ENCODE assay signal across 1 cellular context in genomic region chr17:4393806-4394205, GRCh38.
TF ChIP-seq lines count a peak whose summit lies in the region.

No MANE protein-coding gene starts in this region.

TF ChIP-seq in GM12878, 131 proteins besides CTCF, POLR2A, EP300 and RAD21:
- 0 out of 2 replicates have a peak, but pooled peaks have one; percentile 1 for TF ChIP-seq CBFB (IDR thresholded peaks at IDR 0.05; ENCODE audit: low read depth)
- no peak for TF ChIP-seq RFX5 (IDR thresholded peaks at IDR 0.05; ENCODE audit: low read depth, low read length)
